8 cellular contexts compared by ENCODE assay signal in the genomic region with DNA sequence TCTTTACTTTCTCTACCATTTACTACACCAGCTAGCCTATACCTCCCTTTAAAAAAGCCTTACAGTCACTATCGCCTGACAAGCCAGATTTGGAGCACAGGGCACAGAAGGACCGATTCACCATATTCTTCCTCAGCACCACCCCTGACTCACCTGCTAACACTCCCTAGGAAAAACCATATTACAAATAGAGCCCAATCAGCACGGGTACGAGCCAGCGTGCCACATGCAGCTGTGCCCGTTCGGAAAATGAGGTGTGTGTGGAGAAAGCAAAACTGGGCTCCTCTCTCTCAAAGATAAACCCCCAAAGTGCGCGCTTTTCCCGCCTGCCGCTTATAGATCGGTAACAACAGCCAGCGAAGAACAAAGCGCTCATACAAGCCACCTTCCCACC. TPM values are rescaled to one million over a fixed set of nuclear protein-coding genes. Genes with fewer than 3 reads are reported as not detected.
DNase-seq lines count a peak whose midpoint lies in the region; ATAC-seq, FAIRE-seq and TF ChIP-seq lines count a peak whose summit lies in the region.

No MANE protein-coding gene starts in this region.

- peaks cover 13% of the 10 kb centered on the region for H3F3A ChIP-seq in DOHH2 (ENCODE audit: control insufficient read depth, insufficient read depth)

- TF ChIP-seq CTCF in DOHH2 (IDR thresholded peaks at IDR 0.05; ENCODE audit: low read depth, low read length, poor library complexity, severe bottlenecking) (no peak), bronchial epithelial cell (IDR thresholded peaks at IDR 0.05; ENCODE audit: insufficient read depth, low read length, severe bottlenecking) (no peak)

- intact Hi-C loops in aorta (cut with DNase I): loop anchor here in 1 of 2 donors (5.0 kb wide), 1 partner anchor 49 kb away; a partner anchor contains a TSS

- H4K20me1 ChIP-seq in DOHH2 (ENCODE audit: control insufficient read depth, insufficient read depth, low read depth, low read length): peaks cover 38% of the 10 kb centered on the region

- H3K4me1 ChIP-seq in DOHH2 (ENCODE audit: control insufficient read depth, low read length) (peaks cover 54% of the 10 kb centered on the region), mesodermal cell (ENCODE audit: control insufficient read depth, insufficient read depth, low read length, poor library complexity, severe bottlenecking) (peaks cover 5% of the 10 kb centered on the region), aorta (ENCODE audit: control insufficient read depth in 1 of 2, insufficient read depth in 2 of 2, low read length in 2 of 2) (no peaks in the 10 kb centered on the region)

- no peaks in the 10 kb centered on the region for H3K9me2 ChIP-seq in DOHH2 (replicated peaks; ENCODE audit: control insufficient read depth, low read length)

- H3K9me3 ChIP-seq in DOHH2 (ENCODE audit: control insufficient read depth, insufficient read depth, low read length) (0 out of 2 replicates have a peak, but pooled peaks cover 3% of the 10 kb centered on the region), mesodermal cell (ENCODE audit: control insufficient read depth, low read length) (no peaks in the 10 kb centered on the region), aorta (ENCODE audit: control insufficient read depth, low read length) (no peaks in the 10 kb centered on the region)

- H3K27me3 ChIP-seq in DOHH2 (ENCODE audit: control insufficient read depth, low read length): no peaks in the 10 kb centered on the region; the same call in 1 of the 2 replicates
- no peaks in the 10 kb centered on the region for H3K27me3 ChIP-seq in bronchial epithelial cell (ENCODE audit: control insufficient read depth, insufficient read depth, low read length)
- no peaks in the 10 kb centered on the region for H3K27me3 ChIP-seq in aorta (ENCODE audit: control insufficient read depth in 1 of 2, insufficient read depth in 2 of 2, low read length in 1 of 2)

- 0 to 1% methylated on average over 9 to 10 of the region's 14 CpGs for WGBS in mesodermal cell (ENCODE audit: insufficient coverage in 2 of 2), 2 experiments
- WGBS in aorta, 2 donors: 1 to 2% methylated on average over 14 of the region's 14 CpGs

- H3K36me3 ChIP-seq in DOHH2 (ENCODE audit: control insufficient read depth, low read length): peaks cover 69% of the 10 kb centered on the region
- peaks cover 7% of the 10 kb centered on the region for H3K36me3 ChIP-seq in bronchial epithelial cell (ENCODE audit: control insufficient read depth, insufficient read depth, low read length)
- peaks cover 49% of the 10 kb centered on the region for H3K36me3 ChIP-seq in mesodermal cell (ENCODE audit: control insufficient read depth, insufficient read depth, low read length)
- no peaks in the 10 kb centered on the region for H3K36me3 ChIP-seq in aorta (ENCODE audit: control insufficient read depth in 1 of 2, insufficient read depth in 2 of 2, low read length in 1 of 2)

- peak overlapping the region; percentile 84 for H3K4me2 ChIP-seq in DOHH2 (ENCODE audit: low read length)

- H3K27ac ChIP-seq in DOHH2 (ENCODE audit: low read depth, low read length) (peak overlapping the region; percentile 91), mesodermal cell (ENCODE audit: low read depth, low read length, severe bottlenecking) (peak overlapping the region; percentile 100), aorta (ENCODE audit: low read depth in 1 of 2, low read length in 2 of 2) (peak overlapping the region in 1 of 2 donors; percentile 55)

- peaks cover 76% of the 10 kb centered on the region for H3K79me2 ChIP-seq in DOHH2 (ENCODE audit: control insufficient read depth, low read length)

- H3K4me3 ChIP-seq in DOHH2 (ENCODE audit: low read length) (peak overlapping the region; percentile 82), bronchial epithelial cell (ENCODE audit: low read depth, low read length) (peak overlapping the region; percentile 84), mesodermal cell (ENCODE audit: extremely low read depth, insufficient read depth, low read length, poor library complexity, severe bottlenecking) (peak overlapping the region; percentile 96), aorta (ENCODE audit: low read length in 2 of 2) (peak overlapping the region; percentile 27 to 76)

- DNase-seq in M059J (ENCODE audit: low read depth) (peak; percentile 44), bronchial epithelial cell (ENCODE audit: low read depth) (peak; percentile 47), aorta (no peak), amygdala (lab: John Stamatoyannopoulos, UW) (no peak), GM19239 (ENCODE audit: insufficient read length, low spot score) (no peak)

- ATAC-seq in aorta (ENCODE audit: low FRiP score) (no peak), HG03571 (IDR thresholded peaks at IDR 0.05; ENCODE audit: unreplicated experiment) (no peak)

- FAIRE-seq in bronchial epithelial cell (lab: Jason Lieb, UNC) (no peak), GM19239 (lab: Jason Lieb, UNC) (no peak)

RNA-seq across cellular contexts. Expression of a gene that starts 1.2 kb away (rescaled TPM):
- total RNA-seq in M059J (2014; rRNA removed; shearing (Covaris generic)): 71.3 and 107 TPM in 2 replicates
- 48.8 and 66.6 TPM in 2 replicates for total RNA-seq in bronchial epithelial cell
- 90.6 TPM for polyA plus RNA-seq in mesodermal cell (2013, experiment 1 of 2)
- 104 TPM for polyA plus RNA-seq in mesodermal cell (2013, experiment 2 of 2)
- total RNA-seq in aorta: 100 to 1,000 TPM in 1 of 2 donors, 10 to 100 TPM in 1; 96.4 to 119 TPM
- polyA plus RNA-seq in aorta: 10 to 100 TPM; 35.2 to 54.0 TPM

RNA-seq across cellular contexts. Expression of a gene that starts 47.9 kb away (rescaled TPM):
- 151 and 175 TPM in 2 replicates for total RNA-seq in M059J (2014; rRNA removed; shearing (Covaris generic))
- total RNA-seq in bronchial epithelial cell: 99.6 and 119 TPM in 2 replicates
- polyA plus RNA-seq in mesodermal cell (2013, experiment 1 of 2): 82.2 TPM
- polyA plus RNA-seq in mesodermal cell (2013, experiment 2 of 2): 87.9 TPM
- 10 to 100 TPM; 82.3 to 85.1 TPM for total RNA-seq in aorta
- 10 to 100 TPM; 10.9 to 81.4 TPM for polyA plus RNA-seq in aorta

Comparison
In these comparisons a context has a peak if more than half of its experiments do, and no peak if none do; other contexts are left out.
1. DNase-seq: peak in M059J (single experiment) and bronchial epithelial cell (single experiment); none in aorta (0 of 2), amygdala (0 of 56) and GM19239 (single experiment).
2. Peak in every context shown above with its lines, with median percentiles within 50 percentile points of each other: H3K4me3 ChIP-seq.